Comparison of ENCODE assay signal across 9 cellular contexts in the genomic region with DNA sequence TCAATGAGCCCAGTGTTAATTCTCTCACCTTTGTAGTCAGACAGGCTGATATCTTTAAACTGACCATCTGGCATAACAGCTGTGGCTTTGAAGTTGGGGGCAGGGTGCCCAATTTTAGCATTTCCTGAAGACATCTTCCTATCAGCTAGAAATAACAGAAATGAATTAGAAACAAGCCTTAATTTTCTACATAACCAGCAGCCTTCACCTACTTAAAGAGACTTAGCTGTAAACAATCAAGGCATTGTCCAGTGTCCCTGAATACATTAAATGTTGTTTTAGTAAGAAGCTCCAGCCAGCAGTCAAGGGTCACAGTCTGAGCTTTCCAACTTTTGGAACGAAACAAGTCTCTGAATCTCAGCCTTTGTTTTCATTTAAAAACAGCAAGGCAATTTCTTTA. TPM values are rescaled to one million over a fixed set of nuclear protein-coding genes. Genes with fewer than 3 reads are reported as not detected.
A peak's percentile ranks its signal among the peaks of the same experiment; 100 is the strongest.
DNase-seq lines count a peak whose midpoint lies in the region; ATAC-seq, FAIRE-seq and TF ChIP-seq lines count a peak whose summit lies in the region.
"Had no signal": no experiment of that assay in that cellular context is flagged by ENCODE, and none has a peak within 500 bp of the region (broad histone marks: within the 10 kb centered on the region; RNA-seq: fewer than 3 reads in every experiment).

No MANE protein-coding gene starts in this region.

- FAIRE-seq in HepG2 (lab: Jason Lieb, UNC), result no peak

- no peak for TF ChIP-seq RAD21 in HepG2 (CRISPR knock-in tag; IDR thresholded peaks at IDR 0.05)

- POLR2A ChIA-PET in HepG2 (lab: Yijun Ruan, JAX), result interaction anchor here (1.1 to 13.3 kb wide), 8 partner anchors 8 to 65 kb away, joined by 4 to 690 read pairs (median 30); a partner anchor contains a TSS

- H4K20me1 ChIP-seq in HepG2 (ENCODE audit: insufficient read depth, low read length), result peaks cover 57% of the 10 kb centered on the region

- intact Hi-C loops in HepG2 (cut with micrococcal nuclease; ENCODE audit: unreplicated experiment), result no loop called here

- H3K27ac ChIP-seq in HepG2 (ENCODE audit: extremely low read length, insufficient read depth, low read length), result peak overlapping the region; percentile 20

- H3K4me3 ChIP-seq in HepG2 (replicated peaks in 1 of 3; ENCODE audit: insufficient read depth in 1 of 3, low read depth in 2 of 3, low read length in 3 of 3), result peak overlapping the region; percentile 95 to 99 (median 96); a peak in 4 of 6 replicates

- H3K9me3 ChIP-seq in HepG2 (ENCODE audit: low read length), result no peaks in the 10 kb centered on the region

- H3K4me1 Mint-ChIP-seq in stimulated activated naive CD8-positive, alpha-beta T cell treated with anti-CD3 and anti-CD28 coated beads, Interleukin-15, Interleukin-2, amounts not matched to agents 100 ng/mL and 50 ng/mL, for 24 hours (ENCODE audit: low read depth), result peaks cover 68% of the 10 kb centered on the region
- peaks cover 50% of the 10 kb centered on the region for H3K4me1 Mint-ChIP-seq in activated naive CD8-positive, alpha-beta T cell treated with anti-CD3 and anti-CD28 coated beads for 36 hours

- TF ChIP-seq CTCF in HepG2 (CRISPR knock-in tag; IDR thresholded peaks at IDR 0.05), result no peak

- peaks cover 70% of the 10 kb centered on the region for H3K79me2 ChIP-seq in HepG2 (ENCODE audit: insufficient read depth, low read length)

- no peak for ATAC-seq in stimulated activated naive CD8-positive, alpha-beta T cell treated with anti-CD3 and anti-CD28 coated beads, Interleukin-15, Interleukin-2, amounts not matched to agents 100 U/mL and 50 U/mL, for 24 hours
- ATAC-seq in HepG2, result no peak
- no peak for ATAC-seq in HG02981 (IDR thresholded peaks at IDR 0.05; ENCODE audit: unreplicated experiment)
- ATAC-seq in HG02798 (IDR thresholded peaks at IDR 0.05; ENCODE audit: poor library complexity, unreplicated experiment), result no peak
- ATAC-seq: activated CD4-positive, CD25-positive, alpha-beta regulatory T cell treated with anti-CD3 and anti-CD28 coated beads, Interleukin-2, amount 50 U/mL, for 24 hours had no signal

- H3K9me3 Mint-ChIP-seq in stimulated activated naive CD8-positive, alpha-beta T cell treated with anti-CD3 and anti-CD28 coated beads, Interleukin-15, Interleukin-2, amounts not matched to agents 100 ng/mL and 50 ng/mL, for 24 hours, result no peaks in the 10 kb centered on the region
- no peaks in the 10 kb centered on the region for H3K9me3 Mint-ChIP-seq in activated naive CD8-positive, alpha-beta T cell treated with anti-CD3 and anti-CD28 coated beads for 36 hours

- TF ChIP-seq EP300 in HepG2 (IDR thresholded peaks at IDR 0.05; ENCODE audit: low read depth in 2 of 2, low read length in 2 of 2), result no peak
- no peak for TF ChIP-seq EP300 in HepG2 (CRISPR knock-in tag; IDR thresholded peaks at IDR 0.05; ENCODE audit: borderline replicate concordance)

- BruUV-seq in HepG2 (replicated peaks; lab: Mats Ljungman, UMichigan), result TSS peak; percentile 40

- WGBS in HepG2 (ENCODE audit: low lambda C conversion rate), result 7% methylated on average over 1 of the region's 1 CpG

- in situ Hi-C loops in HepG2 (cut with HindIII; ENCODE audit: extremely low pct_ligation_motif_present, low pct_unique_long_range_greater_than_20kb), result no loop called here

- no peak overlapping the region for H3K27ac Mint-ChIP-seq in stimulated activated naive CD8-positive, alpha-beta T cell treated with anti-CD3 and anti-CD28 coated beads, Interleukin-15, Interleukin-2, amounts not matched to agents 100 ng/mL and 50 ng/mL, for 24 hours
- peak overlapping the region; percentile 23 for H3K27ac Mint-ChIP-seq in activated naive CD8-positive, alpha-beta T cell treated with anti-CD3 and anti-CD28 coated beads for 36 hours

- no peak for DNase-seq in stimulated activated naive CD8-positive, alpha-beta T cell treated with anti-CD3 and anti-CD28 coated beads, Interleukin-15, Interleukin-2, amounts not matched to agents 100 U/mL and 50 U/mL, for 24 hours
- DNase-seq in activated naive CD8-positive, alpha-beta T cell treated with anti-CD3 and anti-CD28 coated beads for 36 hours, result no peak
- DNase-seq in HepG2 (ENCODE audit: low spot score), result no peak
- DNase-seq in stimulated activated naive CD4-positive, alpha-beta T cell (lab: John Stamatoyannopoulos, UW), result no peak
- no peak for DNase-seq in activated CD4-positive, CD25-positive, alpha-beta regulatory T cell treated with anti-CD3 and anti-CD28 coated beads, Interleukin-2, amount 50 U/mL, for 72 hours

- H3K36me3 Mint-ChIP-seq in stimulated activated naive CD8-positive, alpha-beta T cell treated with anti-CD3 and anti-CD28 coated beads, Interleukin-15, Interleukin-2, amounts not matched to agents 100 ng/mL and 50 ng/mL, for 24 hours (ENCODE audit: low read depth), result peaks cover 51% of the 10 kb centered on the region
- peaks cover 44% of the 10 kb centered on the region for H3K36me3 Mint-ChIP-seq in activated naive CD8-positive, alpha-beta T cell treated with anti-CD3 and anti-CD28 coated beads for 36 hours

- peak overlapping the region; percentile 96 for H3K4me3 Mint-ChIP-seq in stimulated activated naive CD8-positive, alpha-beta T cell treated with anti-CD3 and anti-CD28 coated beads, Interleukin-15, Interleukin-2, amounts not matched to agents 100 ng/mL and 50 ng/mL, for 24 hours
- peak overlapping the region; percentile 93 for H3K4me3 Mint-ChIP-seq in activated naive CD8-positive, alpha-beta T cell treated with anti-CD3 and anti-CD28 coated beads for 36 hours

- TF ChIP-seq POLR2A in HepG2 (IDR thresholded peaks at IDR 0.05; ENCODE audit: insufficient read depth in 1 of 2, low read depth in 2 of 2, low read length in 2 of 2), result no peak

- peak overlapping the region; percentile 77 for H3K4me2 ChIP-seq in HepG2 (ENCODE audit: low read depth, low read length)

- H3K27me3 ChIP-seq in HepG2 (ENCODE audit: control insufficient read depth in 1 of 2, insufficient read depth in 2 of 2, low read length in 2 of 2), result no peaks in the 10 kb centered on the region; a peak in 1 of 5 replicates

- H2AFZ ChIP-seq in HepG2 (ENCODE audit: low read length), result no peak overlapping the region

- H3K4me1 ChIP-seq in HepG2 (ENCODE audit: insufficient read depth, low read length), result peaks cover 76% of the 10 kb centered on the region

- peak overlapping the region; percentile 100; the same call in 1 of the 2 replicates for H3K9ac ChIP-seq in HepG2 (ENCODE audit: insufficient read depth, low read depth, low read length)

- H3K27me3 Mint-ChIP-seq in stimulated activated naive CD8-positive, alpha-beta T cell treated with anti-CD3 and anti-CD28 coated beads, Interleukin-15, Interleukin-2, amounts not matched to agents 100 ng/mL and 50 ng/mL, for 24 hours, result no peaks in the 10 kb centered on the region
- H3K27me3 Mint-ChIP-seq in activated naive CD8-positive, alpha-beta T cell treated with anti-CD3 and anti-CD28 coated beads for 36 hours, result peaks cover 4% of the 10 kb centered on the region

- CTCF ChIA-PET in HepG2 (lab: Yijun Ruan, JAX; ENCODE audit: low intra/inter-chr PET ratio, low total read pairs), result no interaction called here

- H3K36me3 ChIP-seq in HepG2 (replicated peaks in 1 of 2; ENCODE audit: control insufficient read depth in 1 of 2, insufficient read depth in 2 of 2, low read length in 2 of 2), result peaks cover 17 to 41% of the 10 kb centered on the region in 2 experiments

RNA-seq across cellular contexts. Expression of a gene that starts 2.8 kb away (rescaled TPM):
- total RNA-seq in activated naive CD8-positive, alpha-beta T cell treated with anti-CD3 and anti-CD28 coated beads for 36 hours, result 100 to 1,000 TPM; 746 to 755 TPM
- 1,898 and 2,651 TPM in 2 replicates for total RNA-seq in HepG2 (2016; rRNA removed; fragmentation: Illumina TruSeq; extraction: Trizol)
- total RNA-seq in HepG2 (2016; cell fraction: cytosol; rRNA removed; fragmentation: Illumina TruSeq; extraction: Trizol; ENCODE audit: low read depth), result 648 and 690 TPM in 2 replicates
- 1,942 and 2,764 TPM in 2 replicates for total RNA-seq in HepG2 (2016; cell fraction: insoluble cytoplasmic fraction; rRNA removed; fragmentation: Illumina TruSeq; extraction: Trizol)
- total RNA-seq in HepG2 (2016; cell fraction: membrane; rRNA removed; fragmentation: Illumina TruSeq; extraction: Trizol), result 688 and 689 TPM in 2 replicates
- total RNA-seq in HepG2 (2016; cell fraction: nucleus; rRNA removed; fragmentation: Illumina TruSeq; extraction: Trizol), result 599 and 644 TPM in 2 replicates
- 550 and 761 TPM in 2 replicates for polyA plus RNA-seq in HepG2 (2011; rRNA removed)
- 477 and 587 TPM in 2 replicates for polyA plus RNA-seq in HepG2 (2011; cell fraction: cytosol; rRNA removed)
- 93.4 and 123 TPM in 2 replicates for polyA plus RNA-seq in HepG2 (2011; cell fraction: nucleus; rRNA removed)
- polyA plus RNA-seq in HepG2 (2012), result 725 and 786 TPM in 2 replicates
- polyA plus RNA-seq in HepG2 (2016; cell fraction: cytosol; fragmentation: Illumina TruSeq; extraction: Trizol; ENCODE audit: low read depth), result 598 and 600 TPM in 2 replicates
- 2,458 and 2,666 TPM in 2 replicates for polyA plus RNA-seq in HepG2 (2016; cell fraction: insoluble cytoplasmic fraction; fragmentation: Illumina TruSeq; extraction: Trizol; ENCODE audit: low read depth)
- polyA plus RNA-seq in HepG2 (2016; cell fraction: membrane; fragmentation: Illumina TruSeq; extraction: Trizol; ENCODE audit: low read depth), result 496 and 500 TPM in 2 replicates
- polyA plus RNA-seq in HepG2 (2016; cell fraction: nucleus; fragmentation: Illumina TruSeq; extraction: Trizol; ENCODE audit: insufficient read depth, low read depth), result 910 and 953 TPM in 2 replicates
- 219 and 566 TPM in 2 replicates for polyA minus RNA-seq in HepG2 (2011; rRNA and poly(A)+ RNA removed; ENCODE audit: low replicate concordance)
- 202 and 238 TPM in 2 replicates for polyA minus RNA-seq in HepG2 (2011; cell fraction: cytosol; rRNA and poly(A)+ RNA removed)
- 82.1 and 96.2 TPM in 2 replicates for polyA minus RNA-seq in HepG2 (2011; cell fraction: nucleus; rRNA and poly(A)+ RNA removed)

RNA-seq across cellular contexts. Expression of a gene that starts 18.8 kb away (rescaled TPM):
- total RNA-seq in activated naive CD8-positive, alpha-beta T cell treated with anti-CD3 and anti-CD28 coated beads for 36 hours, result 10 to 100 TPM; 10.3 to 10.5 TPM
- total RNA-seq in HepG2 (2016; rRNA removed; fragmentation: Illumina TruSeq; extraction: Trizol), result 10.3 and 13.4 TPM in 2 replicates
- total RNA-seq in HepG2 (2016; cell fraction: cytosol; rRNA removed; fragmentation: Illumina TruSeq; extraction: Trizol; ENCODE audit: low read depth), result 1.7 and 1.8 TPM in 2 replicates
- 9.5 and 12.8 TPM in 2 replicates for total RNA-seq in HepG2 (2016; cell fraction: insoluble cytoplasmic fraction; rRNA removed; fragmentation: Illumina TruSeq; extraction: Trizol)
- 6.3 and 6.7 TPM in 2 replicates for total RNA-seq in HepG2 (2016; cell fraction: membrane; rRNA removed; fragmentation: Illumina TruSeq; extraction: Trizol)
- 4.7 and 6.2 TPM in 2 replicates for total RNA-seq in HepG2 (2016; cell fraction: nucleus; rRNA removed; fragmentation: Illumina TruSeq; extraction: Trizol)
- polyA plus RNA-seq in HepG2 (2011; rRNA removed), result 11.6 and 12.9 TPM in 2 replicates
- 10.0 and 13.8 TPM in 2 replicates for polyA plus RNA-seq in HepG2 (2011; cell fraction: cytosol; rRNA removed)
- polyA plus RNA-seq in HepG2 (2011; cell fraction: nucleus; rRNA removed), result 6.5 and 7.9 TPM in 2 replicates
- polyA plus RNA-seq in HepG2 (2012), result 5.7 and 8.2 TPM in 2 replicates
- polyA plus RNA-seq in HepG2 (2016; cell fraction: cytosol; fragmentation: Illumina TruSeq; extraction: Trizol; ENCODE audit: low read depth), result 2.7 and 4.1 TPM in 2 replicates
- 16.0 and 18.0 TPM in 2 replicates for polyA plus RNA-seq in HepG2 (2016; cell fraction: insoluble cytoplasmic fraction; fragmentation: Illumina TruSeq; extraction: Trizol; ENCODE audit: low read depth)
- 9.0 and 9.8 TPM in 2 replicates for polyA plus RNA-seq in HepG2 (2016; cell fraction: membrane; fragmentation: Illumina TruSeq; extraction: Trizol; ENCODE audit: low read depth)
- polyA plus RNA-seq in HepG2 (2016; cell fraction: nucleus; fragmentation: Illumina TruSeq; extraction: Trizol; ENCODE audit: insufficient read depth, low read depth), result 7.7 and 8.8 TPM in 2 replicates
- 44.1 and 56.1 TPM in 2 replicates for polyA minus RNA-seq in HepG2 (2011; rRNA and poly(A)+ RNA removed; ENCODE audit: low replicate concordance)
- polyA minus RNA-seq in HepG2 (2011; cell fraction: cytosol; rRNA and poly(A)+ RNA removed), result 11.0 and 11.6 TPM in 2 replicates
- polyA minus RNA-seq in HepG2 (2011; cell fraction: nucleus; rRNA and poly(A)+ RNA removed), result 7.9 and 9.4 TPM in 2 replicates

RNA-seq across cellular contexts. Expression of a gene that starts 19.0 kb away (rescaled TPM):
- 1 to 10 TPM; 5.2 to 5.5 TPM for total RNA-seq in activated naive CD8-positive, alpha-beta T cell treated with anti-CD3 and anti-CD28 coated beads for 36 hours
- total RNA-seq in HepG2 (2016; rRNA removed; fragmentation: Illumina TruSeq; extraction: Trizol), result 4.4 and 5.2 TPM in 2 replicates
- total RNA-seq in HepG2 (2016; cell fraction: cytosol; rRNA removed; fragmentation: Illumina TruSeq; extraction: Trizol; ENCODE audit: low read depth), result 1.7 and 2.0 TPM in 2 replicates
- total RNA-seq in HepG2 (2016; cell fraction: insoluble cytoplasmic fraction; rRNA removed; fragmentation: Illumina TruSeq; extraction: Trizol), result 3.6 and 5.0 TPM in 2 replicates
- 4.4 and 4.6 TPM in 2 replicates for total RNA-seq in HepG2 (2016; cell fraction: membrane; rRNA removed; fragmentation: Illumina TruSeq; extraction: Trizol)
- 3.7 and 7.2 TPM in 2 replicates for total RNA-seq in HepG2 (2016; cell fraction: nucleus; rRNA removed; fragmentation: Illumina TruSeq; extraction: Trizol)
- 8.3 and 8.4 TPM in 2 replicates for polyA plus RNA-seq in HepG2 (2011; rRNA removed)
- 7.4 and 7.9 TPM in 2 replicates for polyA plus RNA-seq in HepG2 (2011; cell fraction: cytosol; rRNA removed)
- 9.2 and 10.0 TPM in 2 replicates for polyA plus RNA-seq in HepG2 (2011; cell fraction: nucleus; rRNA removed)
- 3.7 and 3.9 TPM in 2 replicates for polyA plus RNA-seq in HepG2 (2012)
- 1.1 and 2.1 TPM in 2 replicates for polyA plus RNA-seq in HepG2 (2016; cell fraction: cytosol; fragmentation: Illumina TruSeq; extraction: Trizol; ENCODE audit: low read depth)
- 4.7 and 5.7 TPM in 2 replicates for polyA plus RNA-seq in HepG2 (2016; cell fraction: insoluble cytoplasmic fraction; fragmentation: Illumina TruSeq; extraction: Trizol; ENCODE audit: low read depth)
- 3.4 and 4.3 TPM in 2 replicates for polyA plus RNA-seq in HepG2 (2016; cell fraction: membrane; fragmentation: Illumina TruSeq; extraction: Trizol; ENCODE audit: low read depth)
- polyA plus RNA-seq in HepG2 (2016; cell fraction: nucleus; fragmentation: Illumina TruSeq; extraction: Trizol; ENCODE audit: insufficient read depth, low read depth), result 12.7 and 14.5 TPM in 2 replicates
- 8.9 and 15.8 TPM in 2 replicates for polyA minus RNA-seq in HepG2 (2011; rRNA and poly(A)+ RNA removed; ENCODE audit: low replicate concordance)
- 2.3 and 3.3 TPM in 2 replicates for polyA minus RNA-seq in HepG2 (2011; cell fraction: cytosol; rRNA and poly(A)+ RNA removed)
- 5.3 and 5.6 TPM in 2 replicates for polyA minus RNA-seq in HepG2 (2011; cell fraction: nucleus; rRNA and poly(A)+ RNA removed)

RNA-seq across cellular contexts. Expression of a gene that starts 27.9 kb away (rescaled TPM):
- 1 to 10 TPM; 2.4 to 2.9 TPM for total RNA-seq in activated naive CD8-positive, alpha-beta T cell treated with anti-CD3 and anti-CD28 coated beads for 36 hours
- 5.5 and 6.9 TPM in 2 replicates for total RNA-seq in HepG2 (2016; rRNA removed; fragmentation: Illumina TruSeq; extraction: Trizol)
- total RNA-seq in HepG2 (2016; cell fraction: cytosol; rRNA removed; fragmentation: Illumina TruSeq; extraction: Trizol; ENCODE audit: low read depth), result 2.9 and 3.4 TPM in 2 replicates
- total RNA-seq in HepG2 (2016; cell fraction: insoluble cytoplasmic fraction; rRNA removed; fragmentation: Illumina TruSeq; extraction: Trizol), result 5.6 and 6.8 TPM in 2 replicates
- total RNA-seq in HepG2 (2016; cell fraction: membrane; rRNA removed; fragmentation: Illumina TruSeq; extraction: Trizol), result 8.7 and 9.4 TPM in 2 replicates
- 6.2 and 6.8 TPM in 2 replicates for total RNA-seq in HepG2 (2016; cell fraction: nucleus; rRNA removed; fragmentation: Illumina TruSeq; extraction: Trizol)
- 8.8 and 9.6 TPM in 2 replicates for polyA plus RNA-seq in HepG2 (2011; rRNA removed)
- 9.0 and 9.1 TPM in 2 replicates for polyA plus RNA-seq in HepG2 (2011; cell fraction: cytosol; rRNA removed)
- polyA plus RNA-seq in HepG2 (2011; cell fraction: nucleus; rRNA removed), result 10.2 TPM in 2 replicates
- polyA plus RNA-seq in HepG2 (2012), result 6.1 and 8.0 TPM in 2 replicates
- 2.3 and 2.9 TPM in 2 replicates for polyA plus RNA-seq in HepG2 (2016; cell fraction: cytosol; fragmentation: Illumina TruSeq; extraction: Trizol; ENCODE audit: low read depth)
- 5.0 and 6.3 TPM in 2 replicates for polyA plus RNA-seq in HepG2 (2016; cell fraction: insoluble cytoplasmic fraction; fragmentation: Illumina TruSeq; extraction: Trizol; ENCODE audit: low read depth)
- 6.6 and 6.8 TPM in 2 replicates for polyA plus RNA-seq in HepG2 (2016; cell fraction: membrane; fragmentation: Illumina TruSeq; extraction: Trizol; ENCODE audit: low read depth)
- 8.1 and 8.7 TPM in 2 replicates for polyA plus RNA-seq in HepG2 (2016; cell fraction: nucleus; fragmentation: Illumina TruSeq; extraction: Trizol; ENCODE audit: insufficient read depth, low read depth)
- polyA minus RNA-seq in HepG2 (2011; rRNA and poly(A)+ RNA removed; ENCODE audit: low replicate concordance), result 4.1 and 11.9 TPM in 2 replicates
- 4.9 and 5.6 TPM in 2 replicates for polyA minus RNA-seq in HepG2 (2011; cell fraction: cytosol; rRNA and poly(A)+ RNA removed)
- 7.0 and 7.3 TPM in 2 replicates for polyA minus RNA-seq in HepG2 (2011; cell fraction: nucleus; rRNA and poly(A)+ RNA removed)

RNA-seq across cellular contexts. Expression of a gene that starts 31.7 kb away (rescaled TPM):
- total RNA-seq in activated naive CD8-positive, alpha-beta T cell treated with anti-CD3 and anti-CD28 coated beads for 36 hours, result 100 to 1,000 TPM; 181 to 203 TPM
- total RNA-seq in HepG2 (2016; rRNA removed; fragmentation: Illumina TruSeq; extraction: Trizol), result 217 and 233 TPM in 2 replicates
- 83.2 and 92.8 TPM in 2 replicates for total RNA-seq in HepG2 (2016; cell fraction: cytosol; rRNA removed; fragmentation: Illumina TruSeq; extraction: Trizol; ENCODE audit: low read depth)
- 217 and 238 TPM in 2 replicates for total RNA-seq in HepG2 (2016; cell fraction: insoluble cytoplasmic fraction; rRNA removed; fragmentation: Illumina TruSeq; extraction: Trizol)
- total RNA-seq in HepG2 (2016; cell fraction: membrane; rRNA removed; fragmentation: Illumina TruSeq; extraction: Trizol), result 122 and 152 TPM in 2 replicates
- total RNA-seq in HepG2 (2016; cell fraction: nucleus; rRNA removed; fragmentation: Illumina TruSeq; extraction: Trizol), result 126 and 130 TPM in 2 replicates
- 181 and 188 TPM in 2 replicates for polyA plus RNA-seq in HepG2 (2011; rRNA removed)
- polyA plus RNA-seq in HepG2 (2011; cell fraction: cytosol; rRNA removed), result 171 and 206 TPM in 2 replicates
- 120 and 146 TPM in 2 replicates for polyA plus RNA-seq in HepG2 (2011; cell fraction: nucleus; rRNA removed)
- polyA plus RNA-seq in HepG2 (2012), result 115 TPM in 2 replicates
- polyA plus RNA-seq in HepG2 (2016; cell fraction: cytosol; fragmentation: Illumina TruSeq; extraction: Trizol; ENCODE audit: low read depth), result 68.5 and 93.5 TPM in 2 replicates
- 208 and 214 TPM in 2 replicates for polyA plus RNA-seq in HepG2 (2016; cell fraction: insoluble cytoplasmic fraction; fragmentation: Illumina TruSeq; extraction: Trizol; ENCODE audit: low read depth)
- polyA plus RNA-seq in HepG2 (2016; cell fraction: membrane; fragmentation: Illumina TruSeq; extraction: Trizol; ENCODE audit: low read depth), result 89.6 and 126 TPM in 2 replicates
- polyA plus RNA-seq in HepG2 (2016; cell fraction: nucleus; fragmentation: Illumina TruSeq; extraction: Trizol; ENCODE audit: insufficient read depth, low read depth), result 233 and 234 TPM in 2 replicates
- polyA minus RNA-seq in HepG2 (2011; rRNA and poly(A)+ RNA removed; ENCODE audit: low replicate concordance), result 185 and 208 TPM in 2 replicates
- polyA minus RNA-seq in HepG2 (2011; cell fraction: cytosol; rRNA and poly(A)+ RNA removed), result 70.5 and 79.0 TPM in 2 replicates
- polyA minus RNA-seq in HepG2 (2011; cell fraction: nucleus; rRNA and poly(A)+ RNA removed), result 93.6 and 111 TPM in 2 replicates
